In genomic region chr3:50264389-50264963, GRCh38 we compare ENCODE assay signal across 1 cellular context.
TF ChIP-seq lines count a peak whose summit lies in the region.

No MANE protein-coding gene starts in this region.

TF ChIP-seq in HepG2, 621 proteins besides CTCF, POLR2A, EP300 and RAD21 (continues in another document):
- TF ChIP-seq, protein P1, sequence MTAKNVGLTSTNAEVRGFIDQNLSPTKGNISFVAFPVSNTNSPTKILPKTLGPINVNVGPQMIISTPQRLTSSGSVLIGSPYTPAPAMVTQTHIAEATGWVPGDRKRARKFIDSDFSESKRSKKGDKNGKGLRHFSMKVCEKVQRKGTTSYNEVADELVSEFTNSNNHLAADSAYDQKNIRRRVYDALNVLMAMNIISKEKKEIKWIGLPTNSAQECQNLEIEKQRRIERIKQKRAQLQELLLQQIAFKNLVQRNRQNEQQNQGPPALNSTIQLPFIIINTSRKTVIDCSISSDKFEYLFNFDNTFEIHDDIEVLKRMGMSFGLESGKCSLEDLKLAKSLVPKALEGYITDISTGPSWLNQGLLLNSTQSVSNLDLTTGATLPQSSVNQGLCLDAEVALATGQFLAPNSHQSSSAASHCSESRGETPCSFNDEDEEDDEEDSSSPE (CRISPR knock-in tag; IDR thresholded peaks at IDR 0.05) = no peak
- TF ChIP-seq, protein P2, sequence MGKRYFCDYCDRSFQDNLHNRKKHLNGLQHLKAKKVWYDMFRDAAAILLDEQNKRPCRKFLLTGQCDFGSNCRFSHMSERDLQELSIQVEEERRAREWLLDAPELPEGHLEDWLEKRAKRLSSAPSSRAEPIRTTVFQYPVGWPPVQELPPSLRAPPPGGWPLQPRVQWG (CRISPR knock-in tag; IDR thresholded peaks at IDR 0.05; ENCODE audit: borderline replicate concordance, low read depth) = no peak
- TF ChIP-seq ZNF616 (CRISPR knock-in tag; IDR thresholded peaks at IDR 0.05; ENCODE audit: low read depth) (no peak), SCMH1 (CRISPR knock-in tag; IDR thresholded peaks at IDR 0.05; ENCODE audit: borderline replicate concordance) (no peak), TMF1 (CRISPR knock-in tag; IDR thresholded peaks at IDR 0.05; ENCODE audit: low read depth) (no peak), RXRB (CRISPR knock-in tag; IDR thresholded peaks at IDR 0.05; ENCODE audit: borderline replicate concordance) (peak; percentile 60; the same call in 1 of the 2 replicates), RARA (CRISPR knock-in tag; IDR thresholded peaks at IDR 0.05) (peak; percentile 65), ZNF775 (CRISPR knock-in tag; IDR thresholded peaks at IDR 0.05; ENCODE audit: borderline replicate concordance) (no peak), PATZ1 (CRISPR knock-in tag; IDR thresholded peaks at IDR 0.05) (peak; percentile 91), TCF12 (IDR thresholded peaks at IDR 0.05) (no peak), TCF12 (CRISPR knock-in tag; IDR thresholded peaks at IDR 0.05) (peak; percentile 68; the same call in 1 of the 2 replicates), ZNF337 (CRISPR knock-in tag; IDR thresholded peaks at IDR 0.05; ENCODE audit: borderline replicate concordance, low read depth) (no peak), GABPB1 (CRISPR knock-in tag; IDR thresholded peaks at IDR 0.05) (peak; percentile 44; the same call in 1 of the 2 replicates), RBM22 (optimal IDR thresholded peaks at IDR 0.05; ENCODE audit: low read length) (no peak), THAP11 (CRISPR knock-in tag; IDR thresholded peaks at IDR 0.05) (peak; percentile 42; the same call in 1 of the 2 replicates), WIZ (CRISPR knock-in tag; IDR thresholded peaks at IDR 0.05) (no peak), RXRA (CRISPR knock-in tag; IDR thresholded peaks at IDR 0.05) (0 out of 2 replicates have a peak, but pooled peaks have one; percentile 61), SP5 (CRISPR knock-in tag; IDR thresholded peaks at IDR 0.05; ENCODE audit: borderline replicate concordance, low read depth) (peak; percentile 81; the same call in 1 of the 2 replicates), GATAD2A (CRISPR knock-in tag; IDR thresholded peaks at IDR 0.05) (peak; percentile 62), MTERF4 (CRISPR knock-in tag; IDR thresholded peaks at IDR 0.05) (0 out of 2 replicates have a peak, but pooled peaks have one; percentile 8), ZNF891 (CRISPR knock-in tag; IDR thresholded peaks at IDR 0.05) (no peak), ZNF335 (CRISPR knock-in tag; IDR thresholded peaks at IDR 0.05) (no peak), DR1 (CRISPR knock-in tag; IDR thresholded peaks at IDR 0.05) (0 out of 2 replicates have a peak, but pooled peaks have one; percentile 31), POLR2AphosphoS5 (IDR thresholded peaks at IDR 0.05; ENCODE audit: low read depth, low read length) (peak; percentile 47)
- TF ChIP-seq, protein P3, sequence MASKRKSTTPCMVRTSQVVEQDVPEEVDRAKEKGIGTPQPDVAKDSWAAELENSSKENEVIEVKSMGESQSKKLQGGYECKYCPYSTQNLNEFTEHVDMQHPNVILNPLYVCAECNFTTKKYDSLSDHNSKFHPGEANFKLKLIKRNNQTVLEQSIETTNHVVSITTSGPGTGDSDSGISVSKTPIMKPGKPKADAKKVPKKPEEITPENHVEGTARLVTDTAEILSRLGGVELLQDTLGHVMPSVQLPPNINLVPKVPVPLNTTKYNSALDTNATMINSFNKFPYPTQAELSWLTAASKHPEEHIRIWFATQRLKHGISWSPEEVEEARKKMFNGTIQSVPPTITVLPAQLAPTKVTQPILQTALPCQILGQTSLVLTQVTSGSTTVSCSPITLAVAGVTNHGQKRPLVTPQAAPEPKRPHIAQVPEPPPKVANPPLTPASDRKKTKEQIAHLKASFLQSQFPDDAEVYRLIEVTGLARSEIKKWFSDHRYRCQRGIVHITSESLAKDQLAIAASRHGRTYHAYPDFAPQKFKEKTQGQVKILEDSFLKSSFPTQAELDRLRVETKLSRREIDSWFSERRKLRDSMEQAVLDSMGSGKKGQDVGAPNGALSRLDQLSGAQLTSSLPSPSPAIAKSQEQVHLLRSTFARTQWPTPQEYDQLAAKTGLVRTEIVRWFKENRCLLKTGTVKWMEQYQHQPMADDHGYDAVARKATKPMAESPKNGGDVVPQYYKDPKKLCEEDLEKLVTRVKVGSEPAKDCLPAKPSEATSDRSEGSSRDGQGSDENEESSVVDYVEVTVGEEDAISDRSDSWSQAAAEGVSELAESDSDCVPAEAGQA (IDR thresholded peaks at IDR 0.05; ENCODE audit: low read depth) = 0 out of 2 replicates have a peak, but pooled peaks have one; percentile 15
- TF ChIP-seq, protein P3 (CRISPR knock-in tag; IDR thresholded peaks at IDR 0.05; ENCODE audit: borderline replicate concordance) = no peak
- TF ChIP-seq, protein P4, sequence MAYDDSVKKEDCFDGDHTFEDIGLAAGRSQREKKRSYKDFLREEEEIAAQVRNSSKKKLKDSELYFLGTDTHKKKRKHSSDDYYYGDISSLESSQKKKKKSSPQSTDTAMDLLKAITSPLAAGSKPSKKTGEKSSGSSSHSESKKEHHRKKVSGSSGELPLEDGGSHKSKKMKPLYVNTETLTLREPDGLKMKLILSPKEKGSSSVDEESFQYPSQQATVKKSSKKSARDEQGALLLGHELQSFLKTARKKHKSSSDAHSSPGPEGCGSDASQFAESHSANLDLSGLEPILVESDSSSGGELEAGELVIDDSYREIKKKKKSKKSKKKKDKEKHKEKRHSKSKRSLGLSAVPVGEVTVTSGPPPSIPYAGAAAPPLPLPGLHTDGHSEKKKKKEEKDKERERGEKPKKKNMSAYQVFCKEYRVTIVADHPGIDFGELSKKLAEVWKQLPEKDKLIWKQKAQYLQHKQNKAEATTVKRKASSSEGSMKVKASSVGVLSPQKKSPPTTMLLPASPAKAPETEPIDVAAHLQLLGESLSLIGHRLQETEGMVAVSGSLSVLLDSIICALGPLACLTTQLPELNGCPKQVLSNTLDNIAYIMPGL (CRISPR knock-in tag; IDR thresholded peaks at IDR 0.05; ENCODE audit: borderline replicate concordance in 1 of 2, low read depth in 1 of 2) = 0 out of 4 replicates have a peak, but pooled peaks of 1 of the 2 experiments have one; percentile 42
- TF ChIP-seq, protein P5, sequence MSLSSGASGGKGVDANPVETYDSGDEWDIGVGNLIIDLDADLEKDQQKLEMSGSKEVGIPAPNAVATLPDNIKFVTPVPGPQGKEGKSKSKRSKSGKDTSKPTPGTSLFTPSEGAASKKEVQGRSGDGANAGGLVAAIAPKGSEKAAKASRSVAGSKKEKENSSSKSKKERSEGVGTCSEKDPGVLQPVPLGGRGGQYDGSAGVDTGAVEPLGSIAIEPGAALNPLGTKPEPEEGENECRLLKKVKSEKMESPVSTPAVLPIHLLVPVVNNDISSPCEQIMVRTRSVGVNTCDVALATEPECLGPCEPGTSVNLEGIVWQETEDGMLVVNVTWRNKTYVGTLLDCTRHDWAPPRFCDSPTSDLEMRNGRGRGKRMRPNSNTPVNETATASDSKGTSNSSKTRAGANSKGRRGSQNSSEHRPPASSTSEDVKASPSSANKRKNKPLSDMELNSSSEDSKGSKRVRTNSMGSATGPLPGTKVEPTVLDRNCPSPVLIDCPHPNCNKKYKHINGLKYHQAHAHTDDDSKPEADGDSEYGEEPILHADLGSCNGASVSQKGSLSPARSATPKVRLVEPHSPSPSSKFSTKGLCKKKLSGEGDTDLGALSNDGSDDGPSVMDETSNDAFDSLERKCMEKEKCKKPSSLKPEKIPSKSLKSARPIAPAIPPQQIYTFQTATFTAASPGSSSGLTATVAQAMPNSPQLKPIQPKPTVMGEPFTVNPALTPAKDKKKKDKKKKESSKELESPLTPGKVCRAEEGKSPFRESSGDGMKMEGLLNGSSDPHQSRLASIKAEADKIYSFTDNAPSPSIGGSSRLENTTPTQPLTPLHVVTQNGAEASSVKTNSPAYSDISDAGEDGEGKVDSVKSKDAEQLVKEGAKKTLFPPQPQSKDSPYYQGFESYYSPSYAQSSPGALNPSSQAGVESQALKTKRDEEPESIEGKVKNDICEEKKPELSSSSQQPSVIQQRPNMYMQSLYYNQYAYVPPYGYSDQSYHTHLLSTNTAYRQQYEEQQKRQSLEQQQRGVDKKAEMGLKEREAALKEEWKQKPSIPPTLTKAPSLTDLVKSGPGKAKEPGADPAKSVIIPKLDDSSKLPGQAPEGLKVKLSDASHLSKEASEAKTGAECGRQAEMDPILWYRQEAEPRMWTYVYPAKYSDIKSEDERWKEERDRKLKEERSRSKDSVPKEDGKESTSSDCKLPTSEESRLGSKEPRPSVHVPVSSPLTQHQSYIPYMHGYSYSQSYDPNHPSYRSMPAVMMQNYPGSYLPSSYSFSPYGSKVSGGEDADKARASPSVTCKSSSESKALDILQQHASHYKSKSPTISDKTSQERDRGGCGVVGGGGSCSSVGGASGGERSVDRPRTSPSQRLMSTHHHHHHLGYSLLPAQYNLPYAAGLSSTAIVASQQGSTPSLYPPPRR (CRISPR knock-in tag; IDR thresholded peaks at IDR 0.05; ENCODE audit: borderline replicate concordance) = peak; percentile 28; the same call in 1 of the 2 replicates
- TF ChIP-seq, protein P6, sequence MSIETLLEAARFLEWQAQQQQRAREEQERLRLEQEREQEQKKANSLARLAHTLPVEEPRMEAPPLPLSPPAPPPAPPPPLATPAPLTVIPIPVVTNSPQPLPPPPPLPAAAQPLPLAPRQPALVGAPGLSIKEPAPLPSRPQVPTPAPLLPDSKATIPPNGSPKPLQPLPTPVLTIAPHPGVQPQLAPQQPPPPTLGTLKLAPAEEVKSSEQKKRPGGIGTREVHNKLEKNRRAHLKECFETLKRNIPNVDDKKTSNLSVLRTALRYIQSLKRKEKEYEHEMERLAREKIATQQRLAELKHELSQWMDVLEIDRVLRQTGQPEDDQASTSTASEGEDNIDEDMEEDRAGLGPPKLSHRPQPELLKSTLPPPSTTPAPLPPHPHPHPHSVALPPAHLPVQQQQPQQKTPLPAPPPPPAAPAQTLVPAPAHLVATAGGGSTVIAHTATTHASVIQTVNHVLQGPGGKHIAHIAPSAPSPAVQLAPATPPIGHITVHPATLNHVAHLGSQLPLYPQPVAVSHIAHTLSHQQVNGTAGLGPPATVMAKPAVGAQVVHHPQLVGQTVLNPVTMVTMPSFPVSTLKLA (IDR thresholded peaks at IDR 0.05) = no peak
- TF ChIP-seq, protein P7, sequence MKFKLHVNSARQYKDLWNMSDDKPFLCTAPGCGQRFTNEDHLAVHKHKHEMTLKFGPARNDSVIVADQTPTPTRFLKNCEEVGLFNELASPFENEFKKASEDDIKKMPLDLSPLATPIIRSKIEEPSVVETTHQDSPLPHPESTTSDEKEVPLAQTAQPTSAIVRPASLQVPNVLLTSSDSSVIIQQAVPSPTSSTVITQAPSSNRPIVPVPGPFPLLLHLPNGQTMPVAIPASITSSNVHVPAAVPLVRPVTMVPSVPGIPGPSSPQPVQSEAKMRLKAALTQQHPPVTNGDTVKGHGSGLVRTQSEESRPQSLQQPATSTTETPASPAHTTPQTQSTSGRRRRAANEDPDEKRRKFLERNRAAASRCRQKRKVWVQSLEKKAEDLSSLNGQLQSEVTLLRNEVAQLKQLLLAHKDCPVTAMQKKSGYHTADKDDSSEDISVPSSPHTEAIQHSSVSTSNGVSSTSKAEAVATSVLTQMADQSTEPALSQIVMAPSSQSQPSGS (CRISPR knock-in tag; IDR thresholded peaks at IDR 0.05) = peak; percentile 89
